Comparison of ENCODE assay signal across 16 cellular contexts in genomic region chr22:33605201-33605600, GRCh38.
DNase-seq lines count a peak whose midpoint lies in the region; TF ChIP-seq lines count a peak whose summit lies in the region.
"Had no signal": no experiment of that assay in that cellular context is flagged by ENCODE, and none has a peak within 500 bp of the region (broad histone marks: within the 10 kb centered on the region; RNA-seq: fewer than 3 reads in every experiment).

No MANE protein-coding gene starts in this region.

- DNase-seq in AG09319 (ENCODE audit: extremely low read depth, low read depth) (peak; percentile 27), Daoy (ENCODE audit: low read depth) (peak; percentile 19), neural progenitor cell (ENCODE audit: low spot score) (no peak), NCI-H1930 (lab: John Stamatoyannopoulos, UW) (no peak), RPMI8226 (no peak), kidney glomerular epithelial cell (lab: John Stamatoyannopoulos, UW) (no peak)
- DNase-seq: DMS53, HFFc6, Karpas-422, MM.1S, NCI-H1105 treated with DMSO at 0.1 percent for 48 hours, NCI-H187, NCI-H446, PC-3 had no signal

- H3K79me2 ChIP-seq in neural progenitor cell (ENCODE audit: low read depth) = peaks cover 5% of the 10 kb centered on the region

- H3K27ac ChIP-seq in ectodermal cell (ENCODE audit: insufficient read depth, low read depth, low read length, poor library complexity, severe bottlenecking) = peak overlapping the region; percentile 86
- peak overlapping the region; percentile 68 for H3K27ac ChIP-seq in neural progenitor cell
- H3K27ac ChIP-seq: SK-N-MC had no signal

- peaks cover 4% of the 10 kb centered on the region for H3K9me3 Mint-ChIP-seq in neural progenitor cell

- H3K36me3 ChIP-seq in ectodermal cell (ENCODE audit: control insufficient read depth, insufficient read depth, low read length) (no peaks in the 10 kb centered on the region), neural progenitor cell (no peaks in the 10 kb centered on the region)

- H3K4me1 ChIP-seq in ectodermal cell (ENCODE audit: control insufficient read depth, insufficient read depth, low read length) = peaks cover 15% of the 10 kb centered on the region
- H3K4me1 ChIP-seq in neural progenitor cell = peaks cover 16% of the 10 kb centered on the region

- peaks cover 39% of the 10 kb centered on the region for H3K36me3 Mint-ChIP-seq in neural progenitor cell

- peaks cover 28% of the 10 kb centered on the region for H3K4me1 Mint-ChIP-seq in neural progenitor cell

- H3K4me3 Mint-ChIP-seq in neural progenitor cell = no peak overlapping the region
- H3K4me3 Mint-ChIP-seq: HFFc6 had no signal

- H3K9me3 ChIP-seq in ectodermal cell (ENCODE audit: control insufficient read depth, low read length) = no peaks in the 10 kb centered on the region
- no peaks in the 10 kb centered on the region for H3K9me3 ChIP-seq in neural progenitor cell (ENCODE audit: low read depth)

- WGBS in ectodermal cell, 2 experiments = 92 to 98% methylated on average over 5 of the region's 5 CpGs

- TF ChIP-seq CTCF in AG09319 (IDR thresholded peaks at IDR 0.05; ENCODE audit: low read depth, low read length) (no peak), neural progenitor cell (IDR thresholded peaks at IDR 0.05) (no peak)

- peaks cover 16% of the 10 kb centered on the region for H3F3A ChIP-seq in neural progenitor cell (ENCODE audit: low read depth)

- peaks cover 8% of the 10 kb centered on the region for H3K27me3 Mint-ChIP-seq in neural progenitor cell (ENCODE audit: insufficient read depth, low read depth)

- peak overlapping the region; percentile 31 for H3K4me2 ChIP-seq in neural progenitor cell

- H3K27ac Mint-ChIP-seq in neural progenitor cell = peak overlapping the region; percentile 17
- H3K27ac Mint-ChIP-seq: HFFc6 had no signal

- no peak overlapping the region for H3K9ac ChIP-seq in neural progenitor cell

- peaks cover 10% of the 10 kb centered on the region for H4K20me1 ChIP-seq in neural progenitor cell (ENCODE audit: low read depth)

- H3K27me3 ChIP-seq in ectodermal cell (ENCODE audit: control insufficient read depth, insufficient read depth, low read length, poor library complexity, severe bottlenecking) (no peaks in the 10 kb centered on the region), neural progenitor cell (no peaks in the 10 kb centered on the region)

- H3K4me3 ChIP-seq in ectodermal cell (ENCODE audit: insufficient read depth, low read depth, low read length) (no peak overlapping the region), neural progenitor cell (no peak overlapping the region)
- H3K4me3 ChIP-seq: SK-N-MC had no signal

- no peak overlapping the region for H2AFZ ChIP-seq in neural progenitor cell (replicated peaks)

Comparison
In these comparisons a context has a peak if more than half of its experiments do, and no peak if none do; other contexts are left out.
1. DNase-seq: peak in AG09319 (single experiment) and Daoy (single experiment); none in neural progenitor cell (single experiment), NCI-H1930 (0 of 2), RPMI8226 (single experiment) and kidney glomerular epithelial cell (single experiment).